8 cellular contexts compared by ENCODE assay signal in the genomic region with DNA sequence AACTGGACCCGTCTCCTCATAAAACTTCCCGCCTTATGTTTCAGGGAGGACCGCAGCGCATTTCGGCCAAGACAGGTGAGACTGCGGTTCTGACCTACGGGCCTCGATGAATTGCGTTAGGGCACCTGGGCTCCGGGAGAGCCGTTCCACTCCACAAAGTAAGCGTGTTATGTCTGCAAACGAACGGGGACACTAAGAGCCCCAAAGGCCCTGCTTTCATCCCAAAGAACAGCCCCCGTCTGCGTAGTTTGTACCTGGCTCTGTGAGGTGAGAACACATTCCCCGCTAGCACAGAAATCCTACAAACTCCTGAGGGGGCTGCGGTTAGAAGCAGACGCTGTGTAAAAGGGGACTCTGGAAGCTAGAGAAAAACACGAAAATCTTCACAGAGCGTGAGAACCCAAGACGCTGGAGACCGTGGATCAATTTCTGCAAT. TPM values are rescaled to one million over a fixed set of nuclear protein-coding genes. Genes with fewer than 3 reads are reported as not detected.
DNase-seq lines count a peak whose midpoint lies in the region; ATAC-seq and TF ChIP-seq lines count a peak whose summit lies in the region.

No MANE protein-coding gene starts in this region.

- H3K79me2 ChIP-seq in OCI-LY7 (ENCODE audit: insufficient read depth, low read depth, low read length) (no peaks in the 10 kb centered on the region), neural cell (replicated peaks; ENCODE audit: insufficient read depth, low read length) (no peaks in the 10 kb centered on the region)

- TF ChIP-seq CTCF in CD14-positive monocyte (IDR thresholded peaks at IDR 0.05) = no peak
- TF ChIP-seq CTCF in OCI-LY7 (conservative IDR thresholded peaks at IDR 0.05; ENCODE audit: low read length) = no peak
- no peak for TF ChIP-seq CTCF in choroid plexus epithelial cell (conservative IDR thresholded peaks at IDR 0.05; ENCODE audit: low read depth, low read length)
- no peak for TF ChIP-seq CTCF in neural cell (IDR thresholded peaks at IDR 0.05; ENCODE audit: poor library complexity, severe bottlenecking)

- H2AFZ ChIP-seq in OCI-LY7 (ENCODE audit: low read length) = peak overlapping the region; percentile 81; the same call in 1 of the 2 replicates
- H2AFZ ChIP-seq in neural cell (ENCODE audit: low read depth, low read length) = peak overlapping the region; percentile 57

- no peaks in the 10 kb centered on the region for H3K36me3 ChIP-seq in OCI-LY7 (ENCODE audit: insufficient read depth, low read length)
- H3K36me3 ChIP-seq in neural cell (ENCODE audit: insufficient read depth, low read length) = no peaks in the 10 kb centered on the region

- no peaks in the 10 kb centered on the region for H3K27me3 ChIP-seq in neural cell (ENCODE audit: insufficient read depth, low read depth, low read length)

- peaks cover 29 to 65% (median 40%) of the 10 kb centered on the region in 3 donors for H3K27me3 Mint-ChIP-seq in CD14-positive monocyte (ENCODE audit: low read depth in 3 of 3)

- BruUV-seq in OCI-LY7 (replicated peaks; lab: Mats Ljungman, UMichigan) = no TSS peak

- no peak for TF ChIP-seq RAD21 in neural cell (conservative IDR thresholded peaks at IDR 0.05)

- intact Hi-C loops in CD14-positive monocyte (cut with micrococcal nuclease) = no loop called here
- intact Hi-C loops in OCI-LY7 (cut with micrococcal nuclease; ENCODE audit: unreplicated experiment) = no loop called here

- H3K27ac Mint-ChIP-seq in CD14-positive monocyte = peak overlapping the region in 4 of 7 donors; percentile 46 to 85 (median 60)

- no peak for DNase-seq in CD14-positive monocyte (ENCODE audit: low spot score)
- no peak for DNase-seq in OCI-LY7 (ENCODE audit: low spot score)
- no peak for DNase-seq in choroid plexus epithelial cell (ENCODE audit: low read depth)
- DNase-seq in retina = no peak

- H3F3A ChIP-seq in neural cell (ENCODE audit: insufficient read depth, low read length, poor library complexity, severe bottlenecking) = peaks cover 3% of the 10 kb centered on the region

- H3K4me2 ChIP-seq in OCI-LY7 (ENCODE audit: low read length) (peak overlapping the region; percentile 85), neural cell (ENCODE audit: low read length) (peak overlapping the region; percentile 52)

- CTCF ChIA-PET in OCI-LY7 (lab: Charles Lee; ENCODE audit: unreplicated experiment) = no interaction called here

- peaks cover 38% of the 10 kb centered on the region for H3K4me1 ChIP-seq in OCI-LY7 (ENCODE audit: insufficient read depth, low read length, poor library complexity, severe bottlenecking)

- H3K27ac ChIP-seq in OCI-LY7 (ENCODE audit: low read depth, low read length, poor library complexity, severe bottlenecking) = peak overlapping the region; percentile 85
- H3K27ac ChIP-seq in neural cell (ENCODE audit: low read length) = peak overlapping the region; percentile 92

- POLR2A ChIA-PET in OCI-LY7 (lab: Charles Lee) = interaction anchor here (0.8 to 2.1 kb wide), 2 partner anchors 27 to 34 kb away, joined by 3 to 10 read pairs; no protein-coding TSS in a partner anchor

- H3K9ac ChIP-seq in neural cell (ENCODE audit: low read length) = peak overlapping the region; percentile 76

- TF ChIP-seq EP300 in neural cell (conservative IDR thresholded peaks at IDR 0.05; ENCODE audit: poor library complexity, severe bottlenecking) = no peak

- H3K4me3 ChIP-seq in OCI-LY7 (ENCODE audit: low read depth, low read length, poor library complexity, severe bottlenecking) (peak overlapping the region; percentile 64), choroid plexus epithelial cell (ENCODE audit: low read depth, low read length) (peak overlapping the region; percentile 59), neural cell (ENCODE audit: low read length) (peak overlapping the region; percentile 64)

- H3K4me1 Mint-ChIP-seq in CD14-positive monocyte = peaks cover 22% of the 10 kb centered on the region

- ATAC-seq in GM21576 (IDR thresholded peaks at IDR 0.05; ENCODE audit: unreplicated experiment) (no peak), GM18909 (IDR thresholded peaks at IDR 0.05; ENCODE audit: poor library complexity, unreplicated experiment) (no peak), HG02884 (IDR thresholded peaks at IDR 0.05; ENCODE audit: unreplicated experiment) (no peak)

- H3K36me3 Mint-ChIP-seq in CD14-positive monocyte = peaks cover 3 to 8% of the 10 kb centered on the region in 2 donors

- H4K20me1 ChIP-seq in OCI-LY7 (ENCODE audit: insufficient read depth, low read length) (no peaks in the 10 kb centered on the region), neural cell (ENCODE audit: insufficient read depth) (no peaks in the 10 kb centered on the region)

- H3K9me3 ChIP-seq in OCI-LY7 (ENCODE audit: low read length) (no peaks in the 10 kb centered on the region), neural cell (ENCODE audit: low read length) (no peaks in the 10 kb centered on the region)

- H3K9me2 ChIP-seq in OCI-LY7 (ENCODE audit: insufficient read depth, low read length) (no peaks in the 10 kb centered on the region), neural cell (ENCODE audit: insufficient read depth, low read length) (no peaks in the 10 kb centered on the region)

- peaks cover 7 to 39% (median 23%) of the 10 kb centered on the region in 7 donors for H3K9me3 Mint-ChIP-seq in CD14-positive monocyte

- H3K4me3 Mint-ChIP-seq in CD14-positive monocyte = peak overlapping the region; percentile 58 to 88

TF ChIP-seq in neural cell, 6 proteins besides CTCF, POLR2A, EP300 and RAD21:
- TF ChIP-seq POLR2AphosphoS5 (IDR thresholded peaks at IDR 0.05) (no peak), MXI1 (conservative IDR thresholded peaks at IDR 0.05; ENCODE audit: poor library complexity, severe bottlenecking) (no peak), REST (IDR thresholded peaks at IDR 0.05; ENCODE audit: borderline replicate concordance) (no peak), TAF1 (IDR thresholded peaks at IDR 0.05; ENCODE audit: low read depth) (no peak), EZH2 (IDR thresholded peaks at IDR 0.05; ENCODE audit: borderline replicate concordance, insufficient read depth, low read length, poor library complexity, severe bottlenecking) (no peak), SMC3 (conservative IDR thresholded peaks at IDR 0.05; ENCODE audit: poor library complexity) (no peak)

RNA-seq across cellular contexts. Expression of gene PPIAL4F, which starts 41.6 kb away (rescaled TPM):
- polyA plus RNA-seq in CD14-positive monocyte (not detected), neural cell (not detected in 2 replicates)
- not detected in 2 replicates for total RNA-seq in OCI-LY7 (2014; rRNA removed; shearing (Covaris generic))
- total RNA-seq in OCI-LY7 (2022) = not detected in 2 replicates
- not detected in 2 replicates for polyA minus RNA-seq in neural cell
